Comparison of ENCODE assay signal across 9 cellular contexts in genomic region chr5:40665902-40666301, GRCh38. TPM values are rescaled to one million over a fixed set of nuclear protein-coding genes. Genes with fewer than 3 reads are reported as not detected.
"Had no signal": no experiment of that assay in that cellular context is flagged by ENCODE, and none has a peak within 500 bp of the region (broad histone marks: within the 10 kb centered on the region; RNA-seq: fewer than 3 reads in every experiment).

No MANE protein-coding gene starts in this region.

- H3K36me3 ChIP-seq: HAP-1 had no signal

- H3K4me3 ChIP-seq: GM23248, HAP-1 had no signal

- H3K4me1 ChIP-seq: HAP-1 had no signal

- H3K9ac ChIP-seq: GM23248 had no signal

- H2AFZ ChIP-seq: GM23248 had no signal

- H3K27ac ChIP-seq: GM23248, HL-60 had no signal

- ATAC-seq: HCT116 had no signal

- H3K9me3 ChIP-seq: HAP-1 had no signal

- DNase-seq: GM23248, GOT3, H7, HFFc6, Karpas-422, KG1 had no signal

RNA-seq across cellular contexts. Expression of gene PTGER4, which starts 13.8 kb away (rescaled TPM):
- total RNA-seq: GM23248 had no signal
